15 cellular contexts compared by ENCODE assay signal in the genomic region with DNA sequence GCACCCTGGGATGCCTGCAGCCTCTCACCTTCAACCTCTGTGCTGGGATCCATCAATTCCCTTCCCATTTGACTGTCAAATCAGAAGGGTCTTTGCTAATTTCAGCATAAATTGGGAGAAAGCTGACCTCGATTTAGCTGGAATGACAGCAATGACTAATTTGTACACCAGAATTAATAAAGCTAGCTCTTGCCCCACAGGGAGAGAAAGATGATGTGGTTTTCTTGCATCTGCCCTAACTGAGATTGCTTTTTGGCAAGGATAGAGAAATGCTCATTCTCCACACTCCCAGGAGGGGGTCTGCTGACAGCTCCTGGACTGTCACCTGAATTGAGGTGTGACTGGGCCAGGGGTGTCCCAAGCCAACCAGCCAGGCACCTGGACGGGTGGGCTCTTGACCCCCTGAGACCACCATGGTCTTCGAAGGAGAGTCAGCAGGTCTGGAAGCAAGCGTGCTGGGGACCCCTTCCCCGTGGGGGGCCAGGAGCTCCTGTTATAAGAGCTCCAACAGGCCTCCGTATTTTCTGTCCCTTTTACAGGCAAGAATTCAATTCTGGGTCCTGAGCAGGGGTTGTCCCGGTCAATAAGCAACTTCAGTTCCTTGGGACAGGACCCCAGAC. TPM values are rescaled to one million over a fixed set of nuclear protein-coding genes. Genes with fewer than 3 reads are reported as not detected.
DNase-seq lines count a peak whose midpoint lies in the region; ATAC-seq and TF ChIP-seq lines count a peak whose summit lies in the region.
"Had no signal": no experiment of that assay in that cellular context is flagged by ENCODE, and none has a peak within 500 bp of the region (broad histone marks: within the 10 kb centered on the region; RNA-seq: fewer than 3 reads in every experiment).

No MANE protein-coding gene starts in this region.

- peaks cover 27% of the 10 kb centered on the region for H3K4me1 Mint-ChIP-seq in activated naive CD8-positive, alpha-beta T cell treated with anti-CD3 and anti-CD28 coated beads, Interleukin-2, amount 10 ng/mL, durations not matched to agents 7 days and 5 days
- H3K4me1 Mint-ChIP-seq in stimulated activated effector memory CD8-positive, alpha-beta T cell treated with anti-CD3 and anti-CD28 coated beads, Interleukin-12 subunit alpha, Interleukin-12 subunit beta, amount 100 ng/mL, for 72 hours = peaks cover 50% of the 10 kb centered on the region

- no peaks in the 10 kb centered on the region for H3K27me3 ChIP-seq in SK-N-SH (ENCODE audit: insufficient read depth)

- H3K4me1 ChIP-seq in SK-N-SH (ENCODE audit: control insufficient read depth in 1 of 2, insufficient read depth in 2 of 2, low read depth in 1 of 2, low read length in 1 of 2) = no peaks in the 10 kb centered on the region

- H3K36me3 ChIP-seq in SK-N-SH (replicated peaks in 1 of 2; ENCODE audit: control insufficient read depth in 1 of 2, insufficient read depth in 2 of 2, low read length in 1 of 2) = no peaks in the 10 kb centered on the region

- no peaks in the 10 kb centered on the region for H4K20me1 ChIP-seq in SK-N-SH (ENCODE audit: insufficient read depth)

- H3F3A ChIP-seq in SK-N-SH (replicated peaks; ENCODE audit: insufficient read depth) = no peaks in the 10 kb centered on the region

- POLR2A ChIA-PET in SK-N-SH (lab: Yijun Ruan, JAX) = no interaction called here
- POLR2A ChIA-PET in activated naive CD8-positive, alpha-beta T cell treated with anti-CD3 and anti-CD28 coated beads, Interleukin-2, amount 10 ng/mL, durations not matched to agents 7 days and 5 days (lab: Charles Lee) = interaction anchor here (0.5 to 1.1 kb wide), 4 partner anchors 8 to 207 kb away, joined by 3 to 8 read pairs (median 4); no protein-coding TSS in a partner anchor

- H3K4me3 Mint-ChIP-seq in activated naive CD8-positive, alpha-beta T cell treated with anti-CD3 and anti-CD28 coated beads, Interleukin-2, amount 10 ng/mL, durations not matched to agents 7 days and 5 days = no peak overlapping the region
- peak overlapping the region; percentile 52 for H3K4me3 Mint-ChIP-seq in stimulated activated effector memory CD8-positive, alpha-beta T cell treated with anti-CD3 and anti-CD28 coated beads, Interleukin-12 subunit alpha, Interleukin-12 subunit beta, amount 100 ng/mL, for 72 hours
- H3K4me3 Mint-ChIP-seq: H9 had no signal

- no peak for TF ChIP-seq EP300 in SK-N-SH (IDR thresholded peaks at IDR 0.05; ENCODE audit: borderline replicate concordance in 1 of 2, low read depth in 1 of 2, low read length in 1 of 2)

- H3K4me2 ChIP-seq in SK-N-SH = no peak overlapping the region

- peaks cover 0 to 6% of the 10 kb centered on the region in 2 donors for H3K36me3 Mint-ChIP-seq in activated naive CD4-positive, alpha-beta T cell treated with anti-CD3 and anti-CD28 coated beads, Interleukin-2, amount 50 U/mL, for 72 hours
- H3K36me3 Mint-ChIP-seq in activated naive CD8-positive, alpha-beta T cell treated with anti-CD3 and anti-CD28 coated beads, Interleukin-2, amount 10 ng/mL, durations not matched to agents 7 days and 5 days = no peaks in the 10 kb centered on the region
- H3K36me3 Mint-ChIP-seq in stimulated activated effector memory CD8-positive, alpha-beta T cell treated with anti-CD3 and anti-CD28 coated beads, Interleukin-12 subunit alpha, Interleukin-12 subunit beta, amount 100 ng/mL, for 72 hours = peaks cover 22% of the 10 kb centered on the region

- peak overlapping the region; percentile 73 to 89 for H3K27ac Mint-ChIP-seq in activated naive CD4-positive, alpha-beta T cell treated with anti-CD3 and anti-CD28 coated beads, Interleukin-2, amount 50 U/mL, for 72 hours
- no peak overlapping the region for H3K27ac Mint-ChIP-seq in activated naive CD8-positive, alpha-beta T cell treated with anti-CD3 and anti-CD28 coated beads, Interleukin-2, amount 10 ng/mL, durations not matched to agents 7 days and 5 days
- H3K27ac Mint-ChIP-seq in stimulated activated effector memory CD8-positive, alpha-beta T cell treated with anti-CD3 and anti-CD28 coated beads, Interleukin-12 subunit alpha, Interleukin-12 subunit beta, amount 100 ng/mL, for 72 hours = peak overlapping the region; percentile 80
- H3K27ac Mint-ChIP-seq: H9 had no signal

- no peak for TF ChIP-seq CTCF in SK-N-SH (IDR thresholded peaks at IDR 0.05)

- WGBS in SK-N-SH (ENCODE audit: low lambda C conversion rate) = 67% methylated on average over 3 of the region's 7 CpGs

- H3K27ac ChIP-seq in SK-N-SH (ENCODE audit: low read depth in 2 of 2, low read length in 1 of 2) = no peak overlapping the region
- H3K27ac ChIP-seq: 22Rv1, HL-60 had no signal

- no peaks in the 10 kb centered on the region for H3K79me2 ChIP-seq in SK-N-SH (ENCODE audit: insufficient read depth)

- no peaks in the 10 kb centered on the region for H3K9me3 Mint-ChIP-seq in activated naive CD4-positive, alpha-beta T cell treated with anti-CD3 and anti-CD28 coated beads, Interleukin-2, amount 50 U/mL, for 72 hours
- no peaks in the 10 kb centered on the region for H3K9me3 Mint-ChIP-seq in activated naive CD8-positive, alpha-beta T cell treated with anti-CD3 and anti-CD28 coated beads, Interleukin-2, amount 10 ng/mL, durations not matched to agents 7 days and 5 days
- H3K9me3 Mint-ChIP-seq in stimulated activated effector memory CD8-positive, alpha-beta T cell treated with anti-CD3 and anti-CD28 coated beads, Interleukin-12 subunit alpha, Interleukin-12 subunit beta, amount 100 ng/mL, for 72 hours = no peaks in the 10 kb centered on the region
- H3K9me3 Mint-ChIP-seq: H9 had no signal

- H3K4me3 ChIP-seq in SK-N-SH (ENCODE audit: low read depth in 2 of 2, low read length in 1 of 2) = no peak overlapping the region

- no peaks in the 10 kb centered on the region for H3K9me2 ChIP-seq in SK-N-SH

- H3K27me3 Mint-ChIP-seq in activated naive CD8-positive, alpha-beta T cell treated with anti-CD3 and anti-CD28 coated beads, Interleukin-2, amount 10 ng/mL, durations not matched to agents 7 days and 5 days = no peaks in the 10 kb centered on the region

- CTCF ChIA-PET in SK-N-SH (lab: Yijun Ruan, JAX) = interaction anchor here (1.1 to 1.6 kb wide), 2 partner anchors 12 to 21 kb away, joined by 3 to 6 read pairs; no protein-coding TSS in a partner anchor

- no peak for ATAC-seq in SK-N-SH treated with all-trans-retinoic acid at 6 μM for 48 hours
- no peak for ATAC-seq in activated naive CD4-positive, alpha-beta T cell treated with anti-CD3 and anti-CD28 coated beads, Interleukin-2, amount 50 U/mL, for 72 hours
- no peak for ATAC-seq in activated naive CD8-positive, alpha-beta T cell treated with anti-CD3 and anti-CD28 coated beads, Interleukin-2, amount 10 ng/mL, durations not matched to agents 7 days and 5 days (ENCODE audit: low read depth)
- no peak for ATAC-seq in stimulated activated effector memory CD8-positive, alpha-beta T cell treated with anti-CD3 and anti-CD28 coated beads, Interleukin-12 subunit alpha, Interleukin-12 subunit beta, amount 100 ng/mL, for 72 hours
- ATAC-seq in HG02970 (IDR thresholded peaks at IDR 0.05; ENCODE audit: low FRiP score, unreplicated experiment) = no peak

- H3K9me3 ChIP-seq in SK-N-SH = no peaks in the 10 kb centered on the region

- TF ChIP-seq RAD21 in SK-N-SH (IDR thresholded peaks at IDR 0.05; ENCODE audit: low read length) = no peak

- no peak overlapping the region for H3K9ac ChIP-seq in SK-N-SH

- no peak overlapping the region for H2AFZ ChIP-seq in SK-N-SH (ENCODE audit: low read depth)

- DNase-seq in SK-N-SH (peak; percentile 13), islet precursor cell (no peak)
- DNase-seq in activated naive CD4-positive, alpha-beta T cell treated with anti-CD3 and anti-CD28 coated beads, Interleukin-2, amount 50 U/mL, for 72 hours (ENCODE audit: low spot score in 2 of 2) = no peak
- DNase-seq in activated naive CD4-positive, alpha-beta T cell treated with Interleukin-2 at 50 U/mL for 16 hours = no peak
- DNase-seq in activated naive CD8-positive, alpha-beta T cell treated with anti-CD3 and anti-CD28 coated beads, Interleukin-2, amount 10 ng/mL, durations not matched to agents 7 days and 5 days = peak; percentile 15
- no peak for DNase-seq in stimulated activated effector memory CD8-positive, alpha-beta T cell treated with anti-CD3 and anti-CD28 coated beads, Interleukin-12 subunit alpha, Interleukin-12 subunit beta, amount 100 ng/mL, for 72 hours (ENCODE audit: low spot score in 2 of 2)
- DNase-seq: DMS79 treated with DMSO at 0.1 percent for 48 hours, H9, NCI-H1417, NCI-H1930, NCI-H446 had no signal

TF ChIP-seq in SK-N-SH, 30 proteins besides CTCF, POLR2A, EP300 and RAD21:
- TF ChIP-seq GATA2 (CRISPR knock-in tag; IDR thresholded peaks at IDR 0.05) (no peak), CHD2 (IDR thresholded peaks at IDR 0.05; ENCODE audit: low read length, partially characterized antibody) (no peak)

TF ChIP-seq in SK-N-SH treated with all-trans-retinoic acid at 6 μM for 48 hours, 23 proteins besides CTCF, POLR2A, EP300 and RAD21 (continues in another document):
- TF ChIP-seq SNAI2 (CRISPR knock-in tag; IDR thresholded peaks at IDR 0.05) (no peak), TOX (CRISPR knock-in tag; IDR thresholded peaks at IDR 0.05; ENCODE audit: borderline replicate concordance) (no peak), OSR1 (CRISPR knock-in tag; IDR thresholded peaks at IDR 0.05) (no peak), ZC3H10 (CRISPR knock-in tag; IDR thresholded peaks at IDR 0.05) (no peak), BACH2 (CRISPR knock-in tag; IDR thresholded peaks at IDR 0.05; ENCODE audit: borderline replicate concordance) (no peak), GLIS3 (CRISPR knock-in tag; IDR thresholded peaks at IDR 0.05) (no peak), ESRRG (CRISPR knock-in tag; IDR thresholded peaks at IDR 0.05) (no peak)
- TF ChIP-seq, protein P1, sequence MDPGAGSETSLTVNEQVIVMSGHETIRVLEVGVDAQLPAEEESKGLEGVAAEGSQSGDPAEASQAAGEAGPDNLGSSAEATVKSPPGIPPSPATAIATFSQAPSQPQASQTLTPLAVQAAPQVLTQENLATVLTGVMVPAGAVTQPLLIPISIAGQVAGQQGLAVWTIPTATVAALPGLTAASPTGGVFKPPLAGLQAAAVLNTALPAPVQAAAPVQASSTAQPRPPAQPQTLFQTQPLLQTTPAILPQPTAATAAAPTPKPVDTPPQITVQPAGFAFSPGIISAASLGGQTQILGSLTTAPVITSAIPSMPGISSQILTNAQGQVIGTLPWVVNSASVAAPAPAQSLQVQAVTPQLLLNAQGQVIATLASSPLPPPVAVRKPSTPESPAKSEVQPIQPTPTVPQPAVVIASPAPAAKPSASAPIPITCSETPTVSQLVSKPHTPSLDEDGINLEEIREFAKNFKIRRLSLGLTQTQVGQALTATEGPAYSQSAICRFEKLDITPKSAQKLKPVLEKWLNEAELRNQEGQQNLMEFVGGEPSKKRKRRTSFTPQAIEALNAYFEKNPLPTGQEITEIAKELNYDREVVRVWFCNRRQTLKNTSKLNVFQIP (CRISPR knock-in tag; IDR thresholded peaks at IDR 0.05; ENCODE audit: borderline replicate concordance, low read depth) = no peak

RNA-seq across cellular contexts. Expression of a gene that starts 42.1 kb away (rescaled TPM):
- polyA plus RNA-seq in SK-N-SH (2012; rRNA removed) = 32.6 and 34.2 TPM in 2 replicates
- polyA plus RNA-seq in SK-N-SH (2012; cell fraction: cytosol; rRNA removed) = 25.2 and 25.9 TPM in 2 replicates
- 94.6 and 118 TPM in 2 replicates for polyA plus RNA-seq in SK-N-SH (2012; cell fraction: nucleus; rRNA removed)
- total RNA-seq in activated naive CD4-positive, alpha-beta T cell treated with anti-CD3 and anti-CD28 coated beads, Interleukin-2, amount 50 U/mL, for 72 hours = 100 to 1,000 TPM; 141 to 227 TPM
- total RNA-seq in activated naive CD8-positive, alpha-beta T cell treated with anti-CD3 and anti-CD28 coated beads, Interleukin-2, amount 10 ng/mL, durations not matched to agents 7 days and 5 days = 100 to 1,000 TPM; 185 to 200 TPM

Comparison
In these comparisons a context has a peak if more than half of its experiments do, and no peak if none do; other contexts are left out.
1. DNase-seq: peak in SK-N-SH (single experiment) and activated naive CD8-positive, alpha-beta T cell treated with anti-CD3 and anti-CD28 coated beads, Interleukin-2, amount 10 ng/mL, durations not matched to agents 7 days and 5 days (single experiment); none in activated naive CD4-positive, alpha-beta T cell treated with anti-CD3 and anti-CD28 coated beads, Interleukin-2, amount 50 U/mL, for 72 hours (0 of 2), activated naive CD4-positive, alpha-beta T cell treated with Interleukin-2 at 50 U/mL for 16 hours (single experiment), stimulated activated effector memory CD8-positive, alpha-beta T cell treated with anti-CD3 and anti-CD28 coated beads, Interleukin-12 subunit alpha, Interleukin-12 subunit beta, amount 100 ng/mL, for 72 hours (0 of 2) and islet precursor cell (single experiment).